In the genomic region with DNA sequence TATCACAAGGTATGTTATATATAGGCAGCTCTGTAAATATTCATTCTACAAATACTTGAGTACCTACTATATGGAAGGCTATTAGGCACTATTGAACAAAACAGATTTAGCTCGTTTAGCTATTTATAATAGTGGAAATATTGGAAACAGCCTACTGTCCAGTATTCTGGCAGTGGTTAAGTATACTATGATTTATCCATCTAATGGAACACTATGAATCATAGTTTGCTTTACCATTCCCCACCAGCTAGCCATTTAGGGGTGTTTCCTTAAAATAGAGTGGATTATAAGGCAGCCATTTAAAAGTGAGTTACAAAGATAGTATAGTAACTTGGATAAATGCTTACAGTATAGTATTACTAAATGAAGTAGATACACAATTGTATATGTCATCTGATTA, we compare ENCODE assay signal across 8 cellular contexts.
A peak's percentile ranks its signal among the peaks of the same experiment; 100 is the strongest.
DNase-seq lines count a peak whose midpoint lies in the region; ATAC-seq and TF ChIP-seq lines count a peak whose summit lies in the region.
"Not testable (repeated sequence)": the region's sequence is repeated elsewhere in the genome, so short reads cannot be mapped to it uniquely, and the experiment has no call there.

No MANE protein-coding gene starts in this region.

- TF ChIP-seq CTCF in ascending aorta (IDR thresholded peaks at IDR 0.05); fibroblast of mammary gland (conservative IDR thresholded peaks at IDR 0.05; ENCODE audit: control insufficient read depth, insufficient read depth, low read depth, low read length); left ventricle myocardium inferior (IDR thresholded peaks at IDR 0.05; ENCODE audit: borderline replicate concordance); osteoblast (IDR thresholded peaks at IDR 0.05; ENCODE audit: extremely low read depth, low read depth, low read length); tibial artery (IDR thresholded peaks at IDR 0.05): not testable (repeated sequence)

- H4K20me1 ChIP-seq in osteoblast (ENCODE audit: insufficient read depth, low read length): not testable (repeated sequence)

- peaks cover 15 to 33% of the 10 kb centered on the region in 2 donors for H3K4me1 ChIP-seq in ascending aorta
- H3K4me1 ChIP-seq in left ventricle myocardium inferior: peaks cover 79% of the 10 kb centered on the region
- H3K4me1 ChIP-seq in osteoblast (ENCODE audit: insufficient read depth, low read length): peaks cover 16% of the 10 kb centered on the region
- peaks cover 15% of the 10 kb centered on the region for H3K4me1 ChIP-seq in stomach smooth muscle (ENCODE audit: control insufficient read depth, insufficient read depth, low read length)
- peaks cover 0 to 53% (median 31%) of the 10 kb centered on the region in 4 donors for H3K4me1 ChIP-seq in tibial artery

- H3K79me2 ChIP-seq in osteoblast (ENCODE audit: insufficient read depth, low read length): not testable (repeated sequence)

- H3K4me2 ChIP-seq in osteoblast (ENCODE audit: insufficient read depth, low read length): not testable (repeated sequence)

- H3K27ac ChIP-seq in ascending aorta (peak overlapping the region; percentile 65 to 68), left ventricle myocardium inferior (replicated peaks) (peak overlapping the region; percentile 75), stomach smooth muscle (ENCODE audit: low read length) (peak overlapping the region; percentile 26), tibial artery (peak overlapping the region; percentile 61 to 66)
- not testable (repeated sequence) for H3K27ac ChIP-seq in osteoblast (ENCODE audit: low read depth, low read length)

- DNase-seq in EH (ENCODE audit: low read depth) (peak; percentile 19), fibroblast of mammary gland (ENCODE audit: low read depth) (peak; percentile 14), osteoblast (ENCODE audit: insufficient read length, low spot score, missing footprints) (peak; percentile 15)
- DNase-seq in ascending aorta (ENCODE audit: low spot score in 2 of 2); left ventricle myocardium inferior; tibial artery: not testable (repeated sequence)

- intact Hi-C loops in ascending aorta (cut with DNase I); left ventricle myocardium inferior (cut with micrococcal nuclease); tibial artery (cut with DNase I; ENCODE audit: low total_unique reads): not testable (repeated sequence)

- H2AFZ ChIP-seq in osteoblast (ENCODE audit: low read length): not testable (repeated sequence)

- peak; percentile 10; the same call in 2 of the 3 replicates for ATAC-seq in SK-N-SH treated with all-trans-retinoic acid at 6 μM for 48 hours

- not testable (repeated sequence) for H3K9me3 ChIP-seq in ascending aorta; left ventricle myocardium inferior (replicated peaks); osteoblast (ENCODE audit: low read depth, low read length); stomach smooth muscle (ENCODE audit: control insufficient read depth in 2 of 2, low read length in 2 of 2); tibial artery

- H3K4me3 ChIP-seq in ascending aorta; fibroblast of mammary gland (ENCODE audit: control insufficient read depth, low read depth, low read length); left ventricle myocardium inferior; osteoblast (ENCODE audit: insufficient read depth, low read length); stomach smooth muscle (ENCODE audit: low read length in 2 of 2); tibial artery: not testable (repeated sequence)

- H3K36me3 ChIP-seq in ascending aorta; left ventricle myocardium inferior; osteoblast (ENCODE audit: insufficient read depth, low read length); stomach smooth muscle (ENCODE audit: control insufficient read depth in 2 of 2, insufficient read depth in 2 of 2, low read length in 2 of 2); tibial artery: not testable (repeated sequence)

- not testable (repeated sequence) for H3K9ac ChIP-seq in stomach smooth muscle (ENCODE audit: low read length in 2 of 2)

- not testable (repeated sequence) for H3K27me3 ChIP-seq in ascending aorta; left ventricle myocardium inferior (ENCODE audit: low read depth); osteoblast (ENCODE audit: insufficient read depth, low read length); stomach smooth muscle (ENCODE audit: control insufficient read depth in 1 of 2, insufficient read depth in 2 of 2, low read length in 2 of 2); tibial artery
